ENCODE assay signal across 8 cellular contexts in genomic region chr16:30922960-30923535, GRCh38. TPM values are rescaled to one million over a fixed set of nuclear protein-coding genes. Genes with fewer than 3 reads are reported as not detected.
A peak's percentile ranks its signal among the peaks of the same experiment; 100 is the strongest.
DNase-seq lines count a peak whose midpoint lies in the region; ATAC-seq and TF ChIP-seq lines count a peak whose summit lies in the region.

No MANE protein-coding gene starts in this region.

- peaks cover 14% of the 10 kb centered on the region for H3K79me2 ChIP-seq in mammary epithelial cell (ENCODE audit: insufficient read depth, low read length)

- no peaks in the 10 kb centered on the region for H4K20me1 ChIP-seq in mammary epithelial cell (ENCODE audit: insufficient read depth, low read length)

- POLR2A ChIA-PET in AG04450 (lab: Yijun Ruan, JAX) = interaction anchor here (0.6 to 0.7 kb wide), 3 partner anchors 15 to 565 kb away, joined by 3 to 4 read pairs (median 3); partner anchors contain the start of gene ORAI3

- TF ChIP-seq POLR2A in GM18951 (IDR thresholded peaks at IDR 0.05; ENCODE audit: extremely low read depth, insufficient read depth, insufficient read length) = peak; percentile 12

- intact Hi-C loops in mammary epithelial cell (cut with micrococcal nuclease) = loop anchor here (1.0 to 5.0 kb wide), 6 partner anchors 26 to 225 kb away; partner anchors contain the start of genes ORAI3 and SETD1A

- H3K27ac ChIP-seq in AG04450 (ENCODE audit: low read depth, low read length) = peak overlapping the region; percentile 97
- peak overlapping the region; percentile 94 for H3K27ac ChIP-seq in mammary epithelial cell (ENCODE audit: insufficient read depth, low read depth, low read length)
- H3K27ac ChIP-seq in iPS-20b (ENCODE audit: low read length) = peak overlapping the region; percentile 77

- CTCF ChIA-PET in AG04450 (lab: Charles Lee) = interaction anchor here (0.6 kb wide), 2 partner anchors 79 to 286 kb away, joined by 4 to 6 read pairs; no protein-coding TSS in a partner anchor
- CTCF ChIA-PET in mammary epithelial cell (lab: Charles Lee; ENCODE audit: low non-redundant PET) = no interaction called here

- dilution Hi-C loops in mammary epithelial cell (cut with HindIII; ENCODE audit: low sequenced_read_pairs) = no loop called here

- 0% methylated on average over 14 of the region's 33 CpGs for WGBS in mammary epithelial cell (ENCODE audit: low coverage, missing lambda C conversion rate)

- peak overlapping the region; percentile 95 for H2AFZ ChIP-seq in mammary epithelial cell (ENCODE audit: low read depth, low read length)

- peak overlapping the region; percentile 73 for H3K4me2 ChIP-seq in mammary epithelial cell (ENCODE audit: insufficient read depth, low read depth, low read length)
- H3K4me2 ChIP-seq in skeletal muscle satellite cell (ENCODE audit: low read length) = peak overlapping the region; percentile 75

- H3K36me3 ChIP-seq in mammary epithelial cell (ENCODE audit: insufficient read depth, low read length) (no peaks in the 10 kb centered on the region), iPS-20b (ENCODE audit: insufficient read depth, low read depth, low read length) (peaks cover 15% of the 10 kb centered on the region; the same call in 1 of the 2 replicates), skeletal muscle satellite cell (ENCODE audit: insufficient read depth, low read length) (peaks cover 7% of the 10 kb centered on the region)

- TSS peak; percentile 48 for BruUV-seq in mammary epithelial cell (replicated peaks; lab: Mats Ljungman, UMichigan)

- DNase-seq in AG04450 (ENCODE audit: low read depth, low spot score) (peak; percentile 99), NCI-H2227 treated with DMSO at 0.1 percent for 48 hours (lab: John Stamatoyannopoulos, UW) (peak; percentile 99), mammary epithelial cell (peak; percentile 100)

- H3K4me3 ChIP-seq in AG04450 (ENCODE audit: low read depth, low read length) = peak overlapping the region; percentile 94
- peak overlapping the region; percentile 90 for H3K4me3 ChIP-seq in WI38 (ENCODE audit: low read depth, low read length)
- H3K4me3 ChIP-seq in mammary epithelial cell (replicated peaks in 1 of 3; ENCODE audit: insufficient read depth in 1 of 3, low read depth in 2 of 3, low read length in 3 of 3) = peak overlapping the region; percentile 54 to 76 (median 70)
- H3K4me3 ChIP-seq in iPS-20b (ENCODE audit: low read length) = peak overlapping the region; percentile 71
- peak overlapping the region; percentile 79 for H3K4me3 ChIP-seq in skeletal muscle satellite cell (ENCODE audit: low read length)

- H3K9ac ChIP-seq in mammary epithelial cell (ENCODE audit: insufficient read depth, low read length) (peak overlapping the region; percentile 94), iPS-20b (ENCODE audit: low read depth, low read length) (peak overlapping the region; percentile 86), skeletal muscle satellite cell (ENCODE audit: low read depth, low read length) (peak overlapping the region; percentile 75)

- H3K9me3 ChIP-seq in AG04450 (ENCODE audit: control insufficient read depth, insufficient read depth, low read length) (no peaks in the 10 kb centered on the region), mammary epithelial cell (replicated peaks; ENCODE audit: insufficient read depth, low read length) (peaks cover 4% of the 10 kb centered on the region), iPS-20b (ENCODE audit: insufficient read depth, low read depth, low read length) (no peaks in the 10 kb centered on the region), skeletal muscle satellite cell (replicated peaks; ENCODE audit: low read length) (no peaks in the 10 kb centered on the region)

- H3K27me3 ChIP-seq in AG04450 (ENCODE audit: control insufficient read depth, insufficient read depth, low read length) (no peaks in the 10 kb centered on the region), mammary epithelial cell (ENCODE audit: insufficient read depth, low read length) (no peaks in the 10 kb centered on the region), iPS-20b (ENCODE audit: insufficient read depth, low read length) (no peaks in the 10 kb centered on the region), skeletal muscle satellite cell (ENCODE audit: control insufficient read depth, insufficient read depth, low read length) (no peaks in the 10 kb centered on the region)

- H3K4me1 ChIP-seq in mammary epithelial cell (ENCODE audit: insufficient read depth, low read length) (peaks cover 11% of the 10 kb centered on the region), iPS-20b (ENCODE audit: insufficient read depth, low read length) (no peaks in the 10 kb centered on the region; the same call in 1 of the 2 replicates), skeletal muscle satellite cell (ENCODE audit: control insufficient read depth, insufficient read depth, low read length) (peaks cover 10% of the 10 kb centered on the region)

- no peak for TF ChIP-seq CTCF in AG04450 (IDR thresholded peaks at IDR 0.05; ENCODE audit: low read depth, low read length)
- no peak for TF ChIP-seq CTCF in WI38 (IDR thresholded peaks at IDR 0.05; ENCODE audit: low read depth, low read length)
- no peak for TF ChIP-seq CTCF in mammary epithelial cell (conservative IDR thresholded peaks at IDR 0.05 in 1 of 2, IDR thresholded peaks at IDR 0.05 in 1 of 2; ENCODE audit: extremely low read depth in 1 of 2, insufficient read depth in 1 of 2, low read depth in 1 of 2, low read length in 2 of 2)

- peak; percentile 70 for ATAC-seq in HG03196 (IDR thresholded peaks at IDR 0.05; ENCODE audit: unreplicated experiment)

- in situ Hi-C loops in GM18951 (cut with MboI; ENCODE audit: low sequenced_read_pairs, unreplicated experiment) (loop anchor here (5.0 to 10.0 kb wide), 2 partner anchors 71 to 158 kb away; partner anchors contain the start of genes CFAP119 and RNF40), mammary epithelial cell (cut with MboI; ENCODE audit: low sequenced_read_pairs in 2 of 2) (no loop called here)

RNA-seq across cellular contexts. Expression of gene FBXL19, which starts 0.3 kb away (rescaled TPM):
- polyA plus RNA-seq in AG04450 (2011; rRNA removed) (7.1 and 10.6 TPM in 2 replicates), mammary epithelial cell (8.4 TPM)
- 7.6 and 9.4 TPM in 2 replicates for polyA minus RNA-seq in AG04450 (2011; rRNA and poly(A)+ RNA removed)
- total RNA-seq in mammary epithelial cell = 10 to 100 TPM; 18.5 to 24.9 TPM
- polyA minus RNA-seq in mammary epithelial cell = 28.9 TPM
- total RNA-seq in skeletal muscle satellite cell (2012; rRNA removed) = 21.8 and 23.6 TPM in 2 replicates

RNA-seq across cellular contexts. Expression of gene ORAI3, which starts 25.8 kb away (rescaled TPM):
- polyA plus RNA-seq in AG04450 (2011; rRNA removed) (23.7 and 29.5 TPM in 2 replicates), mammary epithelial cell (31.2 TPM)
- 17.4 and 23.4 TPM in 2 replicates for polyA minus RNA-seq in AG04450 (2011; rRNA and poly(A)+ RNA removed)
- 10 to 100 TPM; 31.7 to 37.2 TPM for total RNA-seq in mammary epithelial cell
- 29.5 TPM for polyA minus RNA-seq in mammary epithelial cell
- total RNA-seq in skeletal muscle satellite cell (2012; rRNA removed) = 21.4 and 28.1 TPM in 2 replicates

RNA-seq across cellular contexts. Expression of gene CTF1, which starts 26.6 kb away (rescaled TPM):
- 10.1 and 12.5 TPM in 2 replicates for polyA plus RNA-seq in AG04450 (2011; rRNA removed)
- polyA minus RNA-seq in AG04450 (2011; rRNA and poly(A)+ RNA removed) = 6.5 and 6.6 TPM in 2 replicates
- total RNA-seq in mammary epithelial cell = 1 to 10 TPM in 1 of 2 donors, under 1 TPM in 1; 0.94 to 2.8 TPM
- polyA plus RNA-seq in mammary epithelial cell = 2.1 TPM
- 3.3 TPM for polyA minus RNA-seq in mammary epithelial cell
- total RNA-seq in skeletal muscle satellite cell (2012; rRNA removed) = 0.87 and 1.3 TPM in 2 replicates

RNA-seq across cellular contexts. Expression of gene BCL7C, which starts 29.2 kb away (rescaled TPM):
- polyA plus RNA-seq in AG04450 (2011; rRNA removed) = 27.7 and 27.8 TPM in 2 replicates
- polyA minus RNA-seq in AG04450 (2011; rRNA and poly(A)+ RNA removed) = 10.8 and 11.1 TPM in 2 replicates
- 10 to 100 TPM; 26.1 to 28.5 TPM for total RNA-seq in mammary epithelial cell
- polyA plus RNA-seq in mammary epithelial cell = 22.5 TPM
- polyA minus RNA-seq in mammary epithelial cell = 1.7 TPM
- 40.3 and 42.8 TPM in 2 replicates for total RNA-seq in skeletal muscle satellite cell (2012; rRNA removed)

RNA-seq across cellular contexts. Expression of gene SETD1A, which starts 34.5 kb away (rescaled TPM):
- polyA plus RNA-seq in AG04450 (2011; rRNA removed) (1.1 and 1.4 TPM in 2 replicates), mammary epithelial cell (2.6 TPM)
- polyA minus RNA-seq in AG04450 (2011; rRNA and poly(A)+ RNA removed) = 2.4 and 5.3 TPM in 2 replicates
- 10 to 100 TPM in 1 of 2 donors, 1 to 10 TPM in 1; 8.5 to 14.8 TPM for total RNA-seq in mammary epithelial cell
- polyA minus RNA-seq in mammary epithelial cell = 10.4 TPM
- total RNA-seq in skeletal muscle satellite cell (2012; rRNA removed) = 2.0 and 3.1 TPM in 2 replicates

Comparison
In these comparisons a context has a peak if more than half of its experiments do, and no peak if none do; other contexts are left out.
1. Peak in every context shown above with its lines: DNase-seq, ATAC-seq, H3K4me3 ChIP-seq and H3K27ac ChIP-seq.